ENCODE assay signal across 1 cellular context in the genomic region with DNA sequence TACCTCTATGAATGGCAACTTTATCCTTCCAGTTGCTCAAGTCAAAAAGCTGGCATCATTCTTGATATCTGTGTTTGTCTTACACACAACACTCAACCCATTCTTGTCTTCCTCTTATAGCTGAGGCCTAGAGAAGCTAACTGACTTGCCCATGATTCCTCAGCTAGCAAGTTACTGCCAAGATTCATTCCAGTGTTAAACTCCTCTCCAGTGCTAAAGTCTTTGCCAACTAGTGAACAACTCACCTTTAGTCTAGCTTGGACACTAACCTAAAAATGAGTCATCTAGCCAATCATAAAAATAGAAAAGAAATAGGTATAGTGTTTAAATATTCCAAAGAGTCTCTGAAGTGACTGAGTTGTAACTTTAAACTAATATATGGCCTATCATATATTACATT.
TF ChIP-seq lines count a peak whose summit lies in the region.

No MANE protein-coding gene starts in this region.

TF ChIP-seq in IMR-90, 13 proteins besides CTCF, POLR2A, EP300 and RAD21:
- no peak for TF ChIP-seq USF2 (IDR thresholded peaks at IDR 0.05; ENCODE audit: low read depth, low read length)
- TF ChIP-seq NFE2L2 (IDR thresholded peaks at IDR 0.05; ENCODE audit: low read depth, low read length), result no peak
- TF ChIP-seq FOS (IDR thresholded peaks at IDR 0.05; ENCODE audit: low read depth, low read length), result no peak
- TF ChIP-seq MXI1 (IDR thresholded peaks at IDR 0.05; ENCODE audit: borderline replicate concordance, low read depth, low read length), result no peak
- TF ChIP-seq CEBPB (IDR thresholded peaks at IDR 0.05; ENCODE audit: low read depth, low read length), result no peak
